In the genomic region with DNA sequence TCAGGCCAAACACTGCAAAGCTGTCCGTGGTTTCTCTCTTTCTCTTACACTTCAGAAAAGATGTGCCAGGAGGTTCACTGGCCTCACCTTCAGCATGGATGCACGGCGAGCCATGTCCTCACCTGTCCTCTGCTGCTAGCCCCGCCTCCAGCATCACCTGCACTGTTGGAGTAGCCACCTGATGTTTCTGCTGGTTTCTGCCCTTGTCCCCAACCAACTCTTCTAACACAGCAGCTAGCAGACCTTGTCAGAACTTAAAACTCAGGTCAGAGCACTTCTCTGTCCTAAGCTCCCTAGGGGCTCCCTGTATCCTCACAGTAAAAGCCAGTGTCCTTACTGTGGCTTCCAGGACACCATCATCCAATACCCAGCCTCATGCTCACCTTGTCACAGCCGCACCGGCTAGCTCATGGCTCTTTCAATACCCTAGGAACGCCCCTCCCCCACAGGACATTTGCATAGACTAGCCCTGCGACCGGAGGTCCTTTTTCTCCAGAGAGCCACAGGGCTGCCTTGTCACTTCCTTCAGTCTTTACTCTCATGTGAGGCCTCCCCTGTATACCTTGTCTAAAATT, we compare ENCODE assay signal across 1 cellular context.
TF ChIP-seq lines count a peak whose summit lies in the region.

No MANE protein-coding gene starts in this region.

TF ChIP-seq in GM12878, 131 proteins besides CTCF, POLR2A, EP300 and RAD21 (continued from another document):
- no peak for TF ChIP-seq BCLAF1 (IDR thresholded peaks at IDR 0.05)
- TF ChIP-seq POLR2AphosphoS5 (IDR thresholded peaks at IDR 0.05; ENCODE audit: low read length) = 0 out of 2 replicates have a peak, but pooled peaks have one; percentile 37
- no peak for TF ChIP-seq KAT2A (conservative IDR thresholded peaks at IDR 0.05; ENCODE audit: control insufficient read depth, low read depth, low read length)
- no peak for TF ChIP-seq MXI1 (IDR thresholded peaks at IDR 0.05; ENCODE audit: low read depth, low read length)
- TF ChIP-seq SUPT20H (IDR thresholded peaks at IDR 0.05; ENCODE audit: borderline replicate concordance, control insufficient read depth, low read depth, low read length) = no peak
- TF ChIP-seq, protein P1, sequence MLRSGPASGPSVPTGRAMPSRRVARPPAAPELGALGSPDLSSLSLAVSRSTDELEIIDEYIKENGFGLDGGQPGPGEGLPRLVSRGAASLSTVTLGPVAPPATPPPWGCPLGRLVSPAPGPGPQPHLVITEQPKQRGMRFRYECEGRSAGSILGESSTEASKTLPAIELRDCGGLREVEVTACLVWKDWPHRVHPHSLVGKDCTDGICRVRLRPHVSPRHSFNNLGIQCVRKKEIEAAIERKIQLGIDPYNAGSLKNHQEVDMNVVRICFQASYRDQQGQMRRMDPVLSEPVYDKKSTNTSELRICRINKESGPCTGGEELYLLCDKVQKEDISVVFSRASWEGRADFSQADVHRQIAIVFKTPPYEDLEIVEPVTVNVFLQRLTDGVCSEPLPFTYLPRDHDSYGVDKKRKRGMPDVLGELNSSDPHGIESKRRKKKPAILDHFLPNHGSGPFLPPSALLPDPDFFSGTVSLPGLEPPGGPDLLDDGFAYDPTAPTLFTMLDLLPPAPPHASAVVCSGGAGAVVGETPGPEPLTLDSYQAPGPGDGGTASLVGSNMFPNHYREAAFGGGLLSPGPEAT (IDR thresholded peaks at IDR 0.05; ENCODE audit: low read depth) = no peak
- TF ChIP-seq SREBF2 (IDR thresholded peaks at IDR 0.05; ENCODE audit: low read length) = no peak
- no peak for TF ChIP-seq HDAC6 (IDR thresholded peaks at IDR 0.05; ENCODE audit: unreplicated experiment)
- no peak for TF ChIP-seq CBX3 (IDR thresholded peaks at IDR 0.05; ENCODE audit: borderline replicate concordance, low read depth)
- TF ChIP-seq ATF2 (IDR thresholded peaks at IDR 0.05; ENCODE audit: low read length) = no peak
- TF ChIP-seq SIN3A (IDR thresholded peaks at IDR 0.05; ENCODE audit: low read depth, low read length) = no peak
- TF ChIP-seq HDAC2 (IDR thresholded peaks at IDR 0.05) = no peak
- no peak for TF ChIP-seq YBX1 (IDR thresholded peaks at IDR 0.05)
- no peak for TF ChIP-seq ZNF217 (IDR thresholded peaks at IDR 0.05)
- TF ChIP-seq GATAD2B (conservative IDR thresholded peaks at IDR 0.05; ENCODE audit: low read depth) = 0 out of 2 replicates have a peak, but pooled peaks have one; percentile 13
- TF ChIP-seq ZNF687 (IDR thresholded peaks at IDR 0.05) = 0 out of 2 replicates have a peak, but pooled peaks have one; percentile 13
- no peak for TF ChIP-seq CBFB (IDR thresholded peaks at IDR 0.05; ENCODE audit: low read depth)
- no peak for TF ChIP-seq ATF3 (IDR thresholded peaks at IDR 0.05; ENCODE audit: borderline replicate concordance, extremely low read depth, low read depth, low read length)
- no peak for TF ChIP-seq MTA2 (IDR thresholded peaks at IDR 0.05; ENCODE audit: low read depth)
- no peak for TF ChIP-seq NR2C1 (IDR thresholded peaks at IDR 0.05)
- TF ChIP-seq ZNF622 (IDR thresholded peaks at IDR 0.05) = no peak
- TF ChIP-seq EGR1 (IDR thresholded peaks at IDR 0.05; ENCODE audit: borderline replicate concordance in 1 of 2, low read depth in 2 of 2, low read length in 2 of 2) = no peak
- TF ChIP-seq BCL3 (IDR thresholded peaks at IDR 0.05; ENCODE audit: borderline replicate concordance, insufficient read depth, low read depth, low read length, poor library complexity, severe bottlenecking) = no peak
- no peak for TF ChIP-seq RCOR1 (conservative IDR thresholded peaks at IDR 0.05; ENCODE audit: low read depth, low read length)
- TF ChIP-seq MYB (IDR thresholded peaks at IDR 0.05; ENCODE audit: borderline replicate concordance, low read depth, low read length) = no peak
- TF ChIP-seq, protein P2, sequence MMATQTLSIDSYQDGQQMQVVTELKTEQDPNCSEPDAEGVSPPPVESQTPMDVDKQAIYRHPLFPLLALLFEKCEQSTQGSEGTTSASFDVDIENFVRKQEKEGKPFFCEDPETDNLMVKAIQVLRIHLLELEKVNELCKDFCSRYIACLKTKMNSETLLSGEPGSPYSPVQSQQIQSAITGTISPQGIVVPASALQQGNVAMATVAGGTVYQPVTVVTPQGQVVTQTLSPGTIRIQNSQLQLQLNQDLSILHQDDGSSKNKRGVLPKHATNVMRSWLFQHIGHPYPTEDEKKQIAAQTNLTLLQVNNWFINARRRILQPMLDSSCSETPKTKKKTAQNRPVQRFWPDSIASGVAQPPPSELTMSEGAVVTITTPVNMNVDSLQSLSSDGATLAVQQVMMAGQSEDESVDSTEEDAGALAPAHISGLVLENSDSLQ (IDR thresholded peaks at IDR 0.05) = no peak
- TF ChIP-seq WRNIP1 (IDR thresholded peaks at IDR 0.05; ENCODE audit: borderline replicate concordance, low read depth, low read length) = no peak
- TF ChIP-seq ZNF207 (IDR thresholded peaks at IDR 0.05; ENCODE audit: borderline replicate concordance) = no peak
- TF ChIP-seq YY1 (IDR thresholded peaks at IDR 0.05; ENCODE audit: low read depth, low read length) = no peak
- TF ChIP-seq RUNX3 (IDR thresholded peaks at IDR 0.05; ENCODE audit: low read length) = no peak
- TF ChIP-seq CREM (IDR thresholded peaks at IDR 0.05; ENCODE audit: low read depth) = no peak
- no peak for TF ChIP-seq POLR2AphosphoS2 (IDR thresholded peaks at IDR 0.05; ENCODE audit: low read depth, low read length)
- TF ChIP-seq NR2C2 (IDR thresholded peaks at IDR 0.05; ENCODE audit: borderline replicate concordance, control insufficient read depth, insufficient read length, low read depth) = no peak
- TF ChIP-seq SMAD1 (IDR thresholded peaks at IDR 0.05; ENCODE audit: low read depth, partially characterized antibody) = no peak
- TF ChIP-seq IKZF2 (IDR thresholded peaks at IDR 0.05) = peak in 1 of 2 experiments; percentile 5; a peak in 1 of 4 replicates
- TF ChIP-seq TCF7 (IDR thresholded peaks at IDR 0.05; ENCODE audit: borderline replicate concordance) = no peak
- TF ChIP-seq EZH2 (IDR thresholded peaks at IDR 0.05; ENCODE audit: borderline replicate concordance, control insufficient read depth, low read depth, low read length) = no peak
- TF ChIP-seq CHD4 (IDR thresholded peaks at IDR 0.05) = no peak
- no peak for TF ChIP-seq SREBF1 (IDR thresholded peaks at IDR 0.05; ENCODE audit: low read length)
